ENCODE assay signal across 28 cellular contexts in the genomic region with DNA sequence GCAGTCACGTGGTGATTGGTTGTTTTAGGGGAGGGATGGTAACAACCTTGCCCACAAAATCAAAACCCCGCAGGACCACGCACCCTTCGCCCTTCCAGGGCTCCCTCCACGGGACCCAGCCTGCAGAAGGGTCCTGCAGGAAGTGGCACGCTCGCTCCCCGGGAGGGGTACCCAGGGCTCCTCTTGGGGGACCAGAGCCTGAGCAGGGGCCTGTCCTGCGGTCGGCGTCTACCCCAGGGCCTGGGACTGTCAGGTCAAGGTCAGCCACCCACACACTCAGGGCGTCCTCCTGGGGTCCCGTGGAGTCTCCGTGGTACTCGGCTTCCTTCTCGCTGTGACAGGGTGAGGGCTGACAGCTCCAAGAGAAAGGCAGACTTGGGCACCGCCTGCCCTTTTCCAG.
"Had no signal": no experiment of that assay in that cellular context is flagged by ENCODE, and none has a peak within 500 bp of the region (broad histone marks: within the 10 kb centered on the region; RNA-seq: fewer than 3 reads in every experiment).

No MANE protein-coding gene starts in this region.

- H3K4me3 ChIP-seq: colonic mucosa, coronary artery, esophagus muscularis mucosa, esophagus squamous epithelium, gastrocnemius medialis, gastroesophageal sphincter, heart left ventricle, heart right ventricle had no signal

- H3K9me3 ChIP-seq: colonic mucosa, esophagus muscularis mucosa, esophagus squamous epithelium, gastrocnemius medialis, gastroesophageal sphincter, heart left ventricle, heart right ventricle had no signal

- H3K27me3 ChIP-seq: colonic mucosa, esophagus muscularis mucosa had no signal

- FAIRE-seq: colon, endometrium, endothelial cell of umbilical vein, frontal cortex had no signal

- H3K27ac ChIP-seq: colonic mucosa, coronary artery, epithelial cell of prostate, esophagus muscularis mucosa, esophagus squamous epithelium, foreskin keratinocyte, gastrocnemius medialis, gastroesophageal sphincter, heart left ventricle, heart right ventricle had no signal

- H3K9me3 Mint-ChIP-seq: dendritic cell treated with granulocyte-macrophage colony-stimulating factor and Interleukin-4, amounts not matched to agents 40 ng/mL and 50 ng/mL, for 4 days; effector memory CD8-positive, alpha-beta T cell; endodermal cell had no signal

- H3K4me1 ChIP-seq: colonic mucosa, esophagus muscularis mucosa, esophagus squamous epithelium, foreskin keratinocyte, gastrocnemius medialis, gastroesophageal sphincter, heart left ventricle, heart right ventricle had no signal

- ATAC-seq: effector memory CD8-positive, alpha-beta T cell; esophagus mucosa; foreskin keratinocyte; gastrocnemius medialis; gastroesophageal sphincter; heart left ventricle; heart right ventricle had no signal

- H3K4me3 Mint-ChIP-seq: dendritic cell treated with granulocyte-macrophage colony-stimulating factor and Interleukin-4, amounts not matched to agents 40 ng/mL and 50 ng/mL, for 4 days; effector memory CD8-positive, alpha-beta T cell; endodermal cell had no signal

- H3K4me1 Mint-ChIP-seq: endodermal cell had no signal

- H3K27ac Mint-ChIP-seq: dendritic cell treated with granulocyte-macrophage colony-stimulating factor and Interleukin-4, amounts not matched to agents 40 ng/mL and 50 ng/mL, for 4 days; effector memory CD8-positive, alpha-beta T cell had no signal

- DNase-seq: colonic mucosa; cortex of kidney; dermis blood vessel endothelial cell; effector CD4-positive, alpha-beta T cell; effector CD8-positive, alpha-beta T cell; effector memory CD4-positive, alpha-beta T cell; effector memory CD8-positive, alpha-beta T cell; endodermal cell; erythroblast; esophagus squamous epithelium; foreskin fibroblast; foreskin keratinocyte; foreskin melanocyte; gastrocnemius medialis; glutamatergic neuron; head of caudate nucleus; heart left ventricle; heart right ventricle had no signal

- H3K36me3 ChIP-seq: colonic mucosa, esophagus muscularis mucosa, esophagus squamous epithelium, gastrocnemius medialis, gastroesophageal sphincter, heart left ventricle, heart right ventricle had no signal
